8 cellular contexts compared by ENCODE assay signal in genomic region chr2:64273524-64274398, GRCh38.
DNase-seq lines count a peak whose midpoint lies in the region; ATAC-seq and TF ChIP-seq lines count a peak whose summit lies in the region.

No MANE protein-coding gene starts in this region.

- ATAC-seq in mucosa of descending colon, result peak; percentile 94
- no peak for ATAC-seq in HG02678 (IDR thresholded peaks at IDR 0.05; ENCODE audit: unreplicated experiment)
- no peak for ATAC-seq in HG03342 (IDR thresholded peaks at IDR 0.05; ENCODE audit: unreplicated experiment)
- no peak for ATAC-seq in HG02885 (IDR thresholded peaks at IDR 0.05; ENCODE audit: poor library complexity, unreplicated experiment)

- peaks cover 23% of the 10 kb centered on the region for H3K4me1 ChIP-seq in mucosa of descending colon (ENCODE audit: low read depth)

- intact Hi-C loops in mucosa of descending colon (cut with DNase I, micrococcal nuclease), result no loop called here

- H3K9me3 ChIP-seq in mucosa of descending colon, result no peaks in the 10 kb centered on the region

- TF ChIP-seq CTCF in mucosa of descending colon (IDR thresholded peaks at IDR 0.05), result no peak

- no peak overlapping the region for H3K4me3 ChIP-seq in mucosa of descending colon

- peak; percentile 54 for DNase-seq in COLO829 (ENCODE audit: low spot score)
- DNase-seq in NOMO-1 treated with dmso at 0.1 percent for 144 hours (lab: John Stamatoyannopoulos, UW; ENCODE audit: unreplicated experiment), result peak; percentile 58
- peak; percentile 84 for DNase-seq in dermis blood vessel endothelial cell
- DNase-seq in mucosa of descending colon, result peak; percentile 58 to 73 (median 67)
- DNase-seq in HuH-7.5 (ENCODE audit: low spot score), result no peak

- H3K36me3 ChIP-seq in mucosa of descending colon (ENCODE audit: low read depth), result no peaks in the 10 kb centered on the region
